In genomic region chr15:74626752-74627692, GRCh38 we compare ENCODE assay signal across 11 cellular contexts. TPM values are rescaled to one million over a fixed set of nuclear protein-coding genes. Genes with fewer than 3 reads are reported as not detected.
A peak's percentile ranks its signal among the peaks of the same experiment; 100 is the strongest.
DNase-seq lines count a peak whose midpoint lies in the region; ATAC-seq and TF ChIP-seq lines count a peak whose summit lies in the region.
"Had no signal": no experiment of that assay in that cellular context is flagged by ENCODE, and none has a peak within 500 bp of the region (broad histone marks: within the 10 kb centered on the region; RNA-seq: fewer than 3 reads in every experiment).

No MANE protein-coding gene starts in this region.

- ATAC-seq in activated naive CD4-positive, alpha-beta T cell treated with anti-CD3 and anti-CD28 coated beads, Interleukin-2, amount 50 U/mL, for 72 hours: no peak
- ATAC-seq in HG03103 (IDR thresholded peaks at IDR 0.05; ENCODE audit: low read depth, unreplicated experiment) (peak; percentile 47), activated B cell treated with CpG ODN at 0.5 μM for 24 hours (ENCODE audit: low read depth) (peak; percentile 49)
- ATAC-seq: Right ventricle myocardium inferior had no signal

- H3K27me3 ChIP-seq in BE2C: no peaks in the 10 kb centered on the region
- H3K27me3 ChIP-seq: colonic mucosa had no signal

- H3K27ac ChIP-seq in temporal lobe (ENCODE audit: low read depth, low read length): peak overlapping the region; percentile 81
- H3K27ac ChIP-seq: colonic mucosa had no signal

- no peaks in the 10 kb centered on the region for H3K27me3 Mint-ChIP-seq in activated B cell treated with CpG ODN at 0.5 μM for 24 hours

- CTCF ChIA-PET in activated B cell treated with CpG ODN at 0.5 μM for 24 hours (lab: Charles Lee): interaction anchor here (1.0 to 2.0 kb wide), 4 partner anchors 9 to 275 kb away, joined by 3 to 6 read pairs (median 5); no protein-coding TSS in a partner anchor

- no peaks in the 10 kb centered on the region for H3K9me3 ChIP-seq in BE2C
- H3K9me3 ChIP-seq: colonic mucosa had no signal

- H3K9me3 Mint-ChIP-seq in activated naive CD4-positive, alpha-beta T cell treated with anti-CD3 and anti-CD28 coated beads, Interleukin-2, amount 50 U/mL, for 72 hours: no peaks in the 10 kb centered on the region
- no peaks in the 10 kb centered on the region for H3K9me3 Mint-ChIP-seq in activated B cell treated with CpG ODN at 0.5 μM for 24 hours

- H3K4me1 Mint-ChIP-seq in activated B cell treated with CpG ODN at 0.5 μM for 24 hours: peaks cover 71% of the 10 kb centered on the region

- H3K4me3 ChIP-seq in BE2C (ENCODE audit: low read depth, low read length): no peak overlapping the region
- H3K4me3 ChIP-seq: colonic mucosa had no signal

- peaks cover 81% of the 10 kb centered on the region for H3K36me3 ChIP-seq in BE2C

- POLR2A ChIA-PET in activated B cell treated with CpG ODN at 0.5 μM for 24 hours (lab: Charles Lee): interaction anchor here (0.6 to 2.5 kb wide), 3 partner anchors 10 to 161 kb away, joined by 3 to 22 read pairs (median 3); partner anchors contain the start of gene CLK3

- H3K4me3 Mint-ChIP-seq in activated B cell treated with CpG ODN at 0.5 μM for 24 hours: peak overlapping the region; percentile 60

- TF ChIP-seq CTCF in activated B cell treated with CpG ODN at 0.5 μM for 24 hours (IDR thresholded peaks at IDR 0.05): no peak
- TF ChIP-seq CTCF in BE2C (IDR thresholded peaks at IDR 0.05; ENCODE audit: low read depth, low read length): no peak

- H3K27ac Mint-ChIP-seq in activated naive CD4-positive, alpha-beta T cell treated with anti-CD3 and anti-CD28 coated beads, Interleukin-2, amount 50 U/mL, for 72 hours: peak overlapping the region; percentile 82 to 88
- H3K27ac Mint-ChIP-seq in activated B cell treated with CpG ODN at 0.5 μM for 24 hours: peak overlapping the region; percentile 89

- H3K36me3 Mint-ChIP-seq in activated naive CD4-positive, alpha-beta T cell treated with anti-CD3 and anti-CD28 coated beads, Interleukin-2, amount 50 U/mL, for 72 hours: peaks cover 4 to 18% of the 10 kb centered on the region in 2 donors
- H3K36me3 Mint-ChIP-seq in activated B cell treated with CpG ODN at 0.5 μM for 24 hours (ENCODE audit: low read depth): peaks cover 86% of the 10 kb centered on the region

- DNase-seq in activated naive CD4-positive, alpha-beta T cell treated with anti-CD3 and anti-CD28 coated beads, Interleukin-2, amount 50 U/mL, for 72 hours (ENCODE audit: low spot score in 2 of 2): no peak
- DNase-seq in activated naive CD4-positive, alpha-beta T cell treated with anti-CD3 and anti-CD28 coated beads, Interleukin-2, amount 50 U/mL, for 16 hours: no peak
- DNase-seq in activated B cell treated with CpG ODN at 0.5 μM for 24 hours (no peak), BE2C (no peak), NCI-H2227 treated with DMSO at 0.1 percent for 48 hours (lab: John Stamatoyannopoulos, UW) (no peak), dedifferentiated amniotic fluid mesenchymal stem cell (ENCODE audit: extremely low spot score) (no peak)
- DNase-seq: colonic mucosa, NCI-H1092 treated with DMSO at 0.1 percent for 48 hours had no signal

- intact Hi-C loops in activated B cell treated with CpG ODN at 0.5 μM for 24 hours (cut with micrococcal nuclease): no loop called here

- H3K4me1 ChIP-seq in BE2C: no peaks in the 10 kb centered on the region
- H3K4me1 ChIP-seq: colonic mucosa had no signal

RNA-seq across cellular contexts. Expression of gene CLK3, which starts 11.4 kb away (rescaled TPM):
- total RNA-seq in activated naive CD4-positive, alpha-beta T cell treated with anti-CD3 and anti-CD28 coated beads, Interleukin-2, amount 50 U/mL, for 72 hours: 100 to 1,000 TPM; 160 to 176 TPM
- total RNA-seq in activated B cell treated with CpG ODN at 0.5 μM for 24 hours (100 and 116 TPM in 2 replicates), temporal lobe (20.4 TPM)
- polyA plus RNA-seq in BE2C (2012; ENCODE audit: insufficient read depth, insufficient read length, low read depth): 127 TPM

Comparison
In these comparisons a context has a peak if more than half of its experiments do, and no peak if none do; other contexts are left out.
1. ATAC-seq: peak in HG03103 (single experiment) and activated B cell treated with CpG ODN at 0.5 μM for 24 hours (single experiment); none in activated naive CD4-positive, alpha-beta T cell treated with anti-CD3 and anti-CD28 coated beads, Interleukin-2, amount 50 U/mL, for 72 hours (0 of 2).